In genomic region chr13:31168166-31168565, GRCh38 we compare ENCODE assay signal across 12 cellular contexts. TPM values are rescaled to one million over a fixed set of nuclear protein-coding genes. Genes with fewer than 3 reads are reported as not detected.
A peak's percentile ranks its signal among the peaks of the same experiment; 100 is the strongest.
DNase-seq lines count a peak whose midpoint lies in the region; ATAC-seq and TF ChIP-seq lines count a peak whose summit lies in the region.
"Had no signal": no experiment of that assay in that cellular context is flagged by ENCODE, and none has a peak within 500 bp of the region (broad histone marks: within the 10 kb centered on the region; RNA-seq: fewer than 3 reads in every experiment).

No MANE protein-coding gene starts in this region.

- no peaks in the 10 kb centered on the region for H3K79me1 ChIP-seq in trophoblast cell (ENCODE audit: low read length)

- no peak overlapping the region for H4K8ac ChIP-seq in trophoblast cell (ENCODE audit: low read depth, low read length)

- no peak overlapping the region for H3K4me2 ChIP-seq in trophoblast cell (ENCODE audit: low read length)

- no peaks in the 10 kb centered on the region for H3K79me2 ChIP-seq in trophoblast cell (ENCODE audit: control insufficient read depth, insufficient read depth, low read length, poor library complexity)

- H3K27me3 ChIP-seq in trophoblast cell (ENCODE audit: insufficient read depth, low read length) = no peaks in the 10 kb centered on the region
- H3K27me3 ChIP-seq in adrenal gland = no peaks in the 10 kb centered on the region
- H3K27me3 ChIP-seq: ovary had no signal

- H2BK120ac ChIP-seq in trophoblast cell (ENCODE audit: insufficient read depth, low read length, poor library complexity) = no peak overlapping the region

- H4K91ac ChIP-seq in trophoblast cell (ENCODE audit: low read depth, low read length) = no peak overlapping the region

- H2AK5ac ChIP-seq in trophoblast cell (ENCODE audit: low read length) = no peak overlapping the region

- no peak for TF ChIP-seq CTCF in adrenal gland (IDR thresholded peaks at IDR 0.05)

- no CpG with 5 or more reads among the region's 2 CpGs for WGBS in trophoblast cell (ENCODE audit: extremely low coverage, insufficient coverage, insufficient read length)
- 29 to 40% (median 32%) methylated on average over 2 of the region's 2 CpGs for WGBS in adrenal gland, 4 donors

- no peak for DNase-seq in trophoblast cell
- no peak for DNase-seq in NCI-H187 treated with DMSO at 0.1 percent for 48 hours (lab: John Stamatoyannopoulos, UW)
- no peak for DNase-seq in adrenal gland
- DNase-seq: activated CD8-positive, alpha-beta memory T cell treated with anti-CD3 and anti-CD28 coated beads, Interleukin-2, amount 50 U/mL, for 48 hours; left cardiac atrium; ovary had no signal

- H3K36me3 ChIP-seq in trophoblast cell (ENCODE audit: control insufficient read depth in 1 of 2, insufficient read depth in 2 of 2, low read length in 2 of 2) = no peaks in the 10 kb centered on the region
- no peaks in the 10 kb centered on the region for H3K36me3 ChIP-seq in adrenal gland (replicated peaks in 1 of 2)
- H3K36me3 ChIP-seq: ovary had no signal

- H2BK12ac ChIP-seq in trophoblast cell (ENCODE audit: low read length) = no peak overlapping the region

- H3K9me3 ChIP-seq in trophoblast cell (ENCODE audit: insufficient read depth, low read depth, low read length) (no peaks in the 10 kb centered on the region), adrenal gland (replicated peaks in 1 of 3) (no peaks in the 10 kb centered on the region)
- H3K9me3 ChIP-seq: mucosa of descending colon, ovary had no signal

- no peak overlapping the region for H3K27ac ChIP-seq in trophoblast cell (ENCODE audit: low read depth, low read length)
- no peak overlapping the region for H3K27ac ChIP-seq in adrenal gland
- H3K27ac ChIP-seq: ovary had no signal

- H3K14ac ChIP-seq in trophoblast cell (ENCODE audit: low read length) = no peak overlapping the region

- H3K4me1 ChIP-seq in trophoblast cell (ENCODE audit: control insufficient read depth in 1 of 2, insufficient read depth in 2 of 2, low read length in 2 of 2) (peaks cover 0 to 2% of the 10 kb centered on the region in 2 experiments), adrenal gland (replicated peaks in 1 of 2) (peaks cover 0 to under 1% of the 10 kb centered on the region in 2 donors)

- intact Hi-C loops in adrenal gland (cut with DNase I) = no loop called here

- no peak for TF ChIP-seq POLR2A in adrenal gland (IDR thresholded peaks at IDR 0.05)

- H2AFZ ChIP-seq in trophoblast cell (ENCODE audit: insufficient read depth, low read length, poor library complexity) = no peak overlapping the region

- H4K12ac ChIP-seq in trophoblast cell (ENCODE audit: low read depth, low read length) = no peak overlapping the region

- no peak overlapping the region for H3K9ac ChIP-seq in trophoblast cell (ENCODE audit: low read length)

- peak; percentile 70 for ATAC-seq in GM18502 (IDR thresholded peaks at IDR 0.05; ENCODE audit: poor library complexity, unreplicated experiment)
- ATAC-seq in GM19397 (IDR thresholded peaks at IDR 0.05; ENCODE audit: unreplicated experiment) = peak; percentile 51
- peak; percentile 53 for ATAC-seq in HG02759 (IDR thresholded peaks at IDR 0.05; ENCODE audit: unreplicated experiment)
- peak; percentile 67 for ATAC-seq in HG03432 (IDR thresholded peaks at IDR 0.05; ENCODE audit: unreplicated experiment)
- no peak for ATAC-seq in HG03097 (IDR thresholded peaks at IDR 0.05; ENCODE audit: low FRiP score, unreplicated experiment)
- ATAC-seq: left cardiac atrium had no signal

- no peak overlapping the region for H3K23ac ChIP-seq in trophoblast cell (ENCODE audit: low read length)

- H3K4ac ChIP-seq in trophoblast cell (ENCODE audit: low read depth, low read length) = no peak overlapping the region

- H3K18ac ChIP-seq in trophoblast cell (ENCODE audit: low read length) = no peak overlapping the region

- H3K4me3 ChIP-seq in trophoblast cell (ENCODE audit: low read depth, low read length) (no peak overlapping the region), adrenal gland (no peak overlapping the region)
- H3K4me3 ChIP-seq: mucosa of descending colon, ovary had no signal

- H2BK5ac ChIP-seq in trophoblast cell (ENCODE audit: low read depth, low read length, poor library complexity) = no peak overlapping the region

RNA-seq across cellular contexts. Expression of gene HSPH1, which starts 6.5 kb away (rescaled TPM):
- polyA plus RNA-seq in trophoblast cell (2013) = 82.9 and 87.6 TPM in 2 replicates
- total RNA-seq in adrenal gland = 100 to 1,000 TPM in 1 of 8 donors, 10 to 100 TPM in 7; 19.8 to 103 (median 48.2) TPM
- 100 to 1,000 TPM in 1 of 3 donors, 10 to 100 TPM in 2; 39.2 to 122 (median 44.7) TPM for polyA plus RNA-seq in adrenal gland

RNA-seq across cellular contexts. Expression of gene B3GLCT, which starts 31.6 kb away (rescaled TPM):
- polyA plus RNA-seq in trophoblast cell (2013) = 6.2 and 6.3 TPM in 2 replicates
- 1 to 10 TPM; 2.2 to 6.4 (median 3.9) TPM for total RNA-seq in adrenal gland
- 1 to 10 TPM; 1.9 to 2.3 (median 2.0) TPM for polyA plus RNA-seq in adrenal gland
